In the genomic region with DNA sequence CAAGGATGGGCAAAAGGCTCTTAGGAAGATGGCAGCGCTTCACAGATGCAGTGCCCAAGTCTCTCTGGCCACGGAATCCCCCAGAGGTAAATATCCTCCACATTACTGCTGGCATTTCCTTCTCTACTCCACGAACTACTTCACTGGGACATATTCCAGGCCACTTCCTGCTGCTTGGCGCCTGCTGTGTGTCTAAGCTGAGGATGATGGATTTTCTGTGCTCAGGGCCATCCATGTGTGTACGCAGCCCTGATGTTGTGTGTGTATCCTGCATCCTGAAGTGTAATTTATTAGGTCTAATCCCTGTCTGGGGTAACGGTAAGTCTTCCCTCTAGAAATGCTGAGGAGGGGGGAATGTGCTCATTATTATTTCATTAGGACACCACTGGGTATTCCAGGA, we compare ENCODE assay signal across 3 cellular contexts.
TF ChIP-seq lines count a peak whose summit lies in the region.

No MANE protein-coding gene starts in this region.

TF ChIP-seq in liver, 16 proteins besides CTCF, POLR2A, EP300 and RAD21:
- TF ChIP-seq EGR1 (IDR thresholded peaks at IDR 0.05; ENCODE audit: low read depth in 2 of 2) (no peak), ATF3 (IDR thresholded peaks at IDR 0.05) (no peak), NR2F2 (IDR thresholded peaks at IDR 0.05) (peak; percentile 21), TAF1 (conservative IDR thresholded peaks at IDR 0.05) (no peak), GABPA (IDR thresholded peaks at IDR 0.05 in 1 of 2, conservative IDR thresholded peaks at IDR 0.05 in 1 of 2) (no peak)
- TF ChIP-seq, protein P1, sequence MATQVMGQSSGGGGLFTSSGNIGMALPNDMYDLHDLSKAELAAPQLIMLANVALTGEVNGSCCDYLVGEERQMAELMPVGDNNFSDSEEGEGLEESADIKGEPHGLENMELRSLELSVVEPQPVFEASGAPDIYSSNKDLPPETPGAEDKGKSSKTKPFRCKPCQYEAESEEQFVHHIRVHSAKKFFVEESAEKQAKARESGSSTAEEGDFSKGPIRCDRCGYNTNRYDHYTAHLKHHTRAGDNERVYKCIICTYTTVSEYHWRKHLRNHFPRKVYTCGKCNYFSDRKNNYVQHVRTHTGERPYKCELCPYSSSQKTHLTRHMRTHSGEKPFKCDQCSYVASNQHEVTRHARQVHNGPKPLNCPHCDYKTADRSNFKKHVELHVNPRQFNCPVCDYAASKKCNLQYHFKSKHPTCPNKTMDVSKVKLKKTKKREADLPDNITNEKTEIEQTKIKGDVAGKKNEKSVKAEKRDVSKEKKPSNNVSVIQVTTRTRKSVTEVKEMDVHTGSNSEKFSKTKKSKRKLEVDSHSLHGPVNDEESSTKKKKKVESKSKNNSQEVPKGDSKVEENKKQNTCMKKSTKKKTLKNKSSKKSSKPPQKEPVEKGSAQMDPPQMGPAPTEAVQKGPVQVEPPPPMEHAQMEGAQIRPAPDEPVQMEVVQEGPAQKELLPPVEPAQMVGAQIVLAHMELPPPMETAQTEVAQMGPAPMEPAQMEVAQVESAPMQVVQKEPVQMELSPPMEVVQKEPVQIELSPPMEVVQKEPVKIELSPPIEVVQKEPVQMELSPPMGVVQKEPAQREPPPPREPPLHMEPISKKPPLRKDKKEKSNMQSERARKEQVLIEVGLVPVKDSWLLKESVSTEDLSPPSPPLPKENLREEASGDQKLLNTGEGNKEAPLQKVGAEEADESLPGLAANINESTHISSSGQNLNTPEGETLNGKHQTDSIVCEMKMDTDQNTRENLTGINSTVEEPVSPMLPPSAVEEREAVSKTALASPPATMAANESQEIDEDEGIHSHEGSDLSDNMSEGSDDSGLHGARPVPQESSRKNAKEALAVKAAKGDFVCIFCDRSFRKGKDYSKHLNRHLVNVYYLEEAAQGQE (IDR thresholded peaks at IDR 0.05), result no peak

TF ChIP-seq in HepG2, 621 proteins besides CTCF, POLR2A, EP300 and RAD21:
- no peak for TF ChIP-seq CERS6 (CRISPR knock-in tag; IDR thresholded peaks at IDR 0.05)
- no peak for TF ChIP-seq GRHL1 (CRISPR knock-in tag; conservative IDR thresholded peaks at IDR 0.05)
- no peak for TF ChIP-seq ZNF414 (CRISPR knock-in tag; IDR thresholded peaks at IDR 0.05)
- no peak for TF ChIP-seq WIZ (CRISPR knock-in tag; IDR thresholded peaks at IDR 0.05)

TF ChIP-seq in endothelial cell of umbilical vein, 7 proteins besides CTCF, POLR2A, EP300 and RAD21:
- no peak for TF ChIP-seq JUN (IDR thresholded peaks at IDR 0.05; ENCODE audit: borderline replicate concordance, insufficient read depth, insufficient read length, low read depth)
- TF ChIP-seq MYC (IDR thresholded peaks at IDR 0.05; ENCODE audit: low read depth, low read length), result no peak
- TF ChIP-seq EZH2 (IDR thresholded peaks at IDR 0.05; ENCODE audit: borderline replicate concordance, low read depth, low read length, severe bottlenecking), result no peak
- TF ChIP-seq POLR2AphosphoS5 (IDR thresholded peaks at IDR 0.05; ENCODE audit: insufficient read depth, low read depth, low read length), result no peak
- TF ChIP-seq, protein P2, sequence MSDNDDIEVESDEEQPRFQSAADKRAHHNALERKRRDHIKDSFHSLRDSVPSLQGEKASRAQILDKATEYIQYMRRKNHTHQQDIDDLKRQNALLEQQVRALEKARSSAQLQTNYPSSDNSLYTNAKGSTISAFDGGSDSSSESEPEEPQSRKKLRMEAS (IDR thresholded peaks at IDR 0.05; ENCODE audit: insufficient read depth, insufficient read length), result no peak
- no peak for TF ChIP-seq GATA2 (IDR thresholded peaks at IDR 0.05; ENCODE audit: insufficient read depth, insufficient read length, low read depth, low read length)
- no peak for TF ChIP-seq FOS (IDR thresholded peaks at IDR 0.05; ENCODE audit: borderline replicate concordance, insufficient read depth, low read length)
